1 cellular context compared by ENCODE assay signal in genomic region chr19:50835785-50836542, GRCh38.
TF ChIP-seq lines count a peak whose summit lies in the region.

No MANE protein-coding gene starts in this region.

TF ChIP-seq in K562, 482 proteins besides CTCF, POLR2A, EP300 and RAD21 (continued from another document and continues in another):
- TF ChIP-seq RREB1 (CRISPR knock-in tag; IDR thresholded peaks at IDR 0.05) (0 out of 2 replicates have a peak, but pooled peaks have one; percentile 46), ZNF124 (CRISPR knock-in tag; IDR thresholded peaks at IDR 0.05) (0 out of 2 replicates have a peak, but pooled peaks have one; percentile 45), PKNOX1 (IDR thresholded peaks at IDR 0.05) (peak; percentile 74), IRF1 (CRISPR knock-in tag; IDR thresholded peaks at IDR 0.05; ENCODE audit: borderline replicate concordance) (no peak), NFRKB (IDR thresholded peaks at IDR 0.05; ENCODE audit: low read depth) (no peak), E2F1 (CRISPR knock-in tag; IDR thresholded peaks at IDR 0.05) (no peak), ZNF584 (CRISPR knock-in tag; IDR thresholded peaks at IDR 0.05; ENCODE audit: low read depth) (no peak), ZBTB33 (CRISPR knock-in tag; IDR thresholded peaks at IDR 0.05) (no peak), KDM2B (CRISPR knock-in tag; IDR thresholded peaks at IDR 0.05) (peak; percentile 76; the same call in 1 of the 2 replicates), NFIC (IDR thresholded peaks at IDR 0.05) (peak; percentile 53), KLF13 (tag; IDR thresholded peaks at IDR 0.05; ENCODE audit: borderline replicate concordance, low read depth) (no peak), ZBTB17 (CRISPR knock-in tag; IDR thresholded peaks at IDR 0.05) (peak; percentile 79; the same call in 1 of the 2 replicates), PATZ1 (CRISPR knock-in tag; IDR thresholded peaks at IDR 0.05; ENCODE audit: borderline replicate concordance) (no peak), ZFX (CRISPR knock-in tag; IDR thresholded peaks at IDR 0.05) (peak; percentile 86), TSC22D4 (tag; IDR thresholded peaks at IDR 0.05) (no peak), CCNT2 (IDR thresholded peaks at IDR 0.05; ENCODE audit: borderline replicate concordance, extremely low read depth, insufficient read length, low read depth, low read length) (peak; percentile 87), ZBTB12 (CRISPR knock-in tag; IDR thresholded peaks at IDR 0.05) (peak; percentile 72), TAF1 (IDR thresholded peaks at IDR 0.05; ENCODE audit: control insufficient read depth, extremely low read depth, insufficient read depth, low read length, severe bottlenecking) (peak; percentile 27), DIDO1 (tag; IDR thresholded peaks at IDR 0.05; ENCODE audit: low read depth) (no peak), ZEB2 (IDR thresholded peaks at IDR 0.05) (no peak), E2F6 (IDR thresholded peaks at IDR 0.05; ENCODE audit: borderline replicate concordance in 1 of 2, extremely low read depth in 1 of 2, insufficient read depth in 1 of 2, insufficient read length in 1 of 2, low read depth in 1 of 2, low read length in 1 of 2, poor library complexity in 1 of 2, severe bottlenecking in 1 of 2) (peak; percentile 38 to 62), NR4A1 (CRISPR knock-in tag; IDR thresholded peaks at IDR 0.05) (0 out of 2 replicates have a peak, but pooled peaks have one; percentile 49), NR4A1 (tag; IDR thresholded peaks at IDR 0.05) (no peak), SRSF9 (IDR thresholded peaks at IDR 0.05; ENCODE audit: borderline replicate concordance, low read depth, low read length) (no peak), MAFF (IDR thresholded peaks at IDR 0.05; ENCODE audit: low read length) (no peak), HDAC8 (tag; IDR thresholded peaks at IDR 0.05) (0 out of 2 replicates have a peak, but pooled peaks have one; percentile 61), MYC (IDR thresholded peaks at IDR 0.05; ENCODE audit: low read depth, low read length) (peak; percentile 75), MYC (CRISPR knock-in tag; IDR thresholded peaks at IDR 0.05; ENCODE audit: borderline replicate concordance, low read depth) (no peak), ZBTB9 (CRISPR knock-in tag; IDR thresholded peaks at IDR 0.05) (peak; percentile 81; the same call in 1 of the 2 replicates), ZNF311 (CRISPR knock-in tag; IDR thresholded peaks at IDR 0.05) (no peak), SAP30 (IDR thresholded peaks at IDR 0.05; ENCODE audit: borderline replicate concordance, insufficient read depth, low read depth, low read length, poor library complexity, severe bottlenecking) (peak; percentile 29), TCF7 (IDR thresholded peaks at IDR 0.05; ENCODE audit: borderline replicate concordance) (no peak), HMGN3 (IDR thresholded peaks at IDR 0.05; ENCODE audit: borderline replicate concordance, extremely low read depth, insufficient read length, low read depth, low read length) (peak; percentile 26)
